In genomic region chr3:113312416-113312815, GRCh38 we compare ENCODE assay signal across 23 cellular contexts.
"Had no signal": no experiment of that assay in that cellular context is flagged by ENCODE, and none has a peak within 500 bp of the region (broad histone marks: within the 10 kb centered on the region; RNA-seq: fewer than 3 reads in every experiment).

No MANE protein-coding gene starts in this region.

- DNase-seq: dorsolateral prefrontal cortex; effector CD4-positive, alpha-beta T cell; foreskin fibroblast; gastrocnemius medialis; head of caudate nucleus; left cardiac atrium; left lung; mesenchymal stem cell; midbrain; naive thymus-derived CD4-positive, alpha-beta T cell; occipital lobe; ovary; psoas muscle; right cardiac atrium; sigmoid colon; spleen; stimulated activated naive B cell treated with anti-CD40 and anti-IgM and Interleukin-4, amounts not matched to agents 10 μg/mL and 1 μg/mL and 100 μg/mL, for 72 hours; transverse colon; upper lobe of right lung; uterus had no signal

- H3K36me3 ChIP-seq: gastrocnemius medialis, ovary, uterus had no signal

- H3K4me1 Mint-ChIP-seq: nephron; stimulated activated naive B cell treated with anti-CD40 and anti-IgM and Interleukin-4, amounts not matched to agents 10 μg/mL and 1 μg/mL and 100 μg/mL, for 72 hours had no signal

- H3K27me3 ChIP-seq: dorsolateral prefrontal cortex, gastrocnemius medialis, left lung, ovary, sigmoid colon, spleen, transverse colon, upper lobe of right lung, uterus had no signal

- H3K4me3 Mint-ChIP-seq: naive thymus-derived CD4-positive, alpha-beta T cell; nephron; stimulated activated naive B cell treated with anti-CD40 and anti-IgM and Interleukin-4, amounts not matched to agents 10 μg/mL and 1 μg/mL and 100 μg/mL, for 72 hours; stimulated activated naive CD8-positive, alpha-beta T cell treated with anti-CD3 and anti-CD28 coated beads, Interleukin-15, Interleukin-2, amounts not matched to agents 100 ng/mL and 50 ng/mL, for 24 hours had no signal

- H3K27me3 Mint-ChIP-seq: naive thymus-derived CD4-positive, alpha-beta T cell; stimulated activated naive B cell treated with anti-CD40 and anti-IgM and Interleukin-4, amounts not matched to agents 10 μg/mL and 1 μg/mL and 100 μg/mL, for 72 hours; stimulated activated naive CD8-positive, alpha-beta T cell treated with anti-CD3 and anti-CD28 coated beads, Interleukin-15, Interleukin-2, amounts not matched to agents 100 ng/mL and 50 ng/mL, for 24 hours had no signal

- H3K27ac Mint-ChIP-seq: naive thymus-derived CD4-positive, alpha-beta T cell; nephron; stimulated activated naive B cell treated with anti-CD40 and anti-IgM and Interleukin-4, amounts not matched to agents 10 μg/mL and 1 μg/mL and 100 μg/mL, for 72 hours; stimulated activated naive CD8-positive, alpha-beta T cell treated with anti-CD3 and anti-CD28 coated beads, Interleukin-15, Interleukin-2, amounts not matched to agents 100 ng/mL and 50 ng/mL, for 24 hours had no signal

- H3K9me3 ChIP-seq: ovary, upper lobe of right lung, uterus had no signal

- H3K4me1 ChIP-seq: gastrocnemius medialis, left lung, psoas muscle, sigmoid colon, spleen, transverse colon, upper lobe of right lung, uterus had no signal

- H3K27ac ChIP-seq: dorsolateral prefrontal cortex, epithelial cell of prostate, gastrocnemius medialis, left lung, ovary, psoas muscle, sigmoid colon, spleen, transverse colon, upper lobe of right lung, uterus had no signal

- H3K4me3 ChIP-seq: dorsolateral prefrontal cortex, gastrocnemius medialis, left lung, ovary, psoas muscle, sigmoid colon, spleen, transverse colon, upper lobe of right lung, uterus had no signal
